In the genomic region with DNA sequence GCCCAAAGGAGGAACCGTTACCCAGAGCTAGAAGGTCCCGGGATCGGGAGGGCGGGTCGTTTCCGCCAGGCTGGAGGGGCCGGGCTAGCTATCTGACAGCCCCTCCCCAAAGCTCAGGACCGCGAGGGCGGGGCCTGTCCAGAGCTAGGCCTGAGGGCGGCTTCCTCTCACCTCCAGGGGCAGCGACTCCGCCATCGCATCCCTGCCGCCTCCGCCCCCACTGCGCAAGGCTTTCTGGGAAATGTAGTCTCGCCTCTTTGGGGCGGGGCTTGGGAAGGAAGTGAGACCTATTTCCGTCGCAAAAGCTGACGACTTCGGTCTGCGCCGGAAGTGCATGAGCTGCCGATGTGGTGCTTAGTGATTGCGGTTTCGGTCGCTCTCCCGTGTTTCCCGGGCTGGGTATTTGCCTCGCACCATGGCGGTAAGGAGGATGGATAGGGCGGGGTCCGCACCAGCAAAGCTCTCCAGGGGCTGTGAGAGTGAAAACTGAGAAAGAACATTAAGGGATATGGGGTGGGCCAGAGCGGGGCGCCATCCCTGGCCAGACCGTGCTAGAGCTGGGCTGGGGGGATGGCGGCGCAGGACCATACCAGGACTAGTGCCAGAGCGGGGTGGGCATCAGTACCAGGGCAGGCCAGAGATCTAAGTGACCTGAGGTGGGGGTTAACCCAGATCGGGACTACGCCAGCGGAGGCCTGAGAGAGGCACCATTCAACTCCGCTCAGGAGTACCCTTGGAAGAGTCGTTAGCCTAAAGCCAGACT, we compare ENCODE assay signal across 8 cellular contexts. TPM values are rescaled to one million over a fixed set of nuclear protein-coding genes. Genes with fewer than 3 reads are reported as not detected.
DNase-seq lines count a peak whose midpoint lies in the region; ATAC-seq and TF ChIP-seq lines count a peak whose summit lies in the region.

Gene TMEM208 (plus strand): TSS at position 327 of the 763 bp plus-strand sequence. CDS start 89 bp downstream, at position 416.

- TF ChIP-seq CTCF in chondrocyte (IDR thresholded peaks at IDR 0.05): peak; percentile 48
- peak; percentile 2 for TF ChIP-seq CTCF in kidney epithelial cell (IDR thresholded peaks at IDR 0.05; ENCODE audit: insufficient read depth, low read length, poor library complexity, severe bottlenecking)

- peak; percentile 76 for TF ChIP-seq POLR2A in GM19099 (IDR thresholded peaks at IDR 0.05; ENCODE audit: extremely low read depth, insufficient read length, low read depth)

- no peaks in the 10 kb centered on the region for H3K27me3 ChIP-seq in kidney epithelial cell (ENCODE audit: control insufficient read depth, insufficient read depth, low read length)

- no peaks in the 10 kb centered on the region for H3K9me3 Mint-ChIP-seq in chondrocyte (ENCODE audit: low read depth)

- peak; percentile 91 to 95 for DNase-seq in AML-193 (lab: John Stamatoyannopoulos, UW)
- peak; percentile 94 for DNase-seq in NCI-H510A treated with DMSO at 0.1 percent for 48 hours (lab: John Stamatoyannopoulos, UW)
- peak; percentile 96 to 99 for DNase-seq in activated CD4-positive, alpha-beta T cell treated with anti-CD3 and anti-CD28 coated beads for 24 hours (ENCODE audit: low read depth in 2 of 2)
- peak; percentile 99 for DNase-seq in chondrocyte (ENCODE audit: low spot score)
- peak; percentile 93 for DNase-seq in kidney epithelial cell (ENCODE audit: low read depth)
- DNase-seq in stimulated activated CD4-positive, alpha-beta T cell treated with anti-CD3 and anti-CD28 coated beads, Interleukin-15, amount 100 ng/mL, for 48 hours (ENCODE audit: low read depth in 2 of 2): peak; percentile 97 to 99

- H3K4me3 ChIP-seq in kidney epithelial cell (ENCODE audit: low read depth, low read length): peak within 1 kb of the TSS; percentile 99

- H3K27ac Mint-ChIP-seq in chondrocyte (ENCODE audit: unreplicated experiment): peak within 1 kb of the TSS; percentile 99

- H3K36me3 Mint-ChIP-seq in chondrocyte (ENCODE audit: low read depth): peaks cover 19% of the 10 kb centered on the region

- peak within 1 kb of the TSS; percentile 98 for H3K4me3 Mint-ChIP-seq in chondrocyte (ENCODE audit: unreplicated experiment)

- H3K4me1 Mint-ChIP-seq in chondrocyte (ENCODE audit: low read depth): peaks cover 31% of the 10 kb centered on the region

- H3K27me3 Mint-ChIP-seq in chondrocyte (ENCODE audit: low read depth): no peaks in the 10 kb centered on the region

- H3K36me3 ChIP-seq in kidney epithelial cell (ENCODE audit: control insufficient read depth, insufficient read depth, low read length): peaks cover 4% of the 10 kb centered on the region

- peak; percentile 95 for ATAC-seq in HG03432 (IDR thresholded peaks at IDR 0.05; ENCODE audit: unreplicated experiment)

RNA-seq across cellular contexts. Expression of gene TMEM208, which starts in this region (rescaled TPM):
- 41.7 to 55.7 TPM (median 43.2 TPM) in 3 replicates for total RNA-seq in chondrocyte
- total RNA-seq in kidney epithelial cell: 55.9 and 59.3 TPM in 2 replicates

Comparison
In these comparisons a context has a peak if more than half of its experiments do, and no peak if none do; other contexts are left out.
1. Peak in every context shown above with its lines: DNase-seq, ATAC-seq and H3K4me3 ChIP-seq.